17 cellular contexts compared by ENCODE assay signal in the genomic region with DNA sequence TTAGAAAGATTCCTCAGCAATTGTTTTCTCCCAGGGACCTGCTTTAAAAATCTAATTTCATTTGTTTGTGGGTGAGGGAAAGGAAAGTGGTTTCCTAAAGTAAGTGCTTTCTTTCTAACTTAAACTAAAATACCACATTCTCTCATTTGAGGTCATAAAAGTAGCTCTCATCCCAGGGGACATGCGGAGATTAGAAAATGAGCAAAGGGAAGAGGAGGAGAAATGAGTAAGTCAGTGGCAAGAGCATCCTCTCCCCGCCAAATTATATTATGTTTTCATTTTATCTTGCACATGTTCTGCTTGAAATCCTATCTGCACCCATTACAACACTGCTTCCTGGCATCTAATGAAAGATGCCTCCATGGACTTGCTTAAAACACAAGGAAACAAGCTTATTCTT.
DNase-seq lines count a peak whose midpoint lies in the region; ATAC-seq and TF ChIP-seq lines count a peak whose summit lies in the region.
"Had no signal": no experiment of that assay in that cellular context is flagged by ENCODE, and none has a peak within 500 bp of the region (broad histone marks: within the 10 kb centered on the region; RNA-seq: fewer than 3 reads in every experiment).

No MANE protein-coding gene starts in this region.

- no peaks in the 10 kb centered on the region for H3K36me3 ChIP-seq in testis (ENCODE audit: low read depth, missing control alignments)

- peaks cover 18% of the 10 kb centered on the region for H3K9me3 Mint-ChIP-seq in chondrocyte (ENCODE audit: low read depth)
- H3K9me3 Mint-ChIP-seq: activated T-helper 1 cell treated with anti-CD3 and anti-CD28 coated beads, Interleukin-12 subunit alpha, Interleukin-12 subunit beta, Interleukin-2, Interleukin-4 antibody, amounts not matched to agents 30 ng/mL and 10 ng/mL and 1 ng/mL, durations not matched to agents 14 hours and 24 hours and 36 hours had no signal

- no peak overlapping the region for H3K4me3 ChIP-seq in testis

- H3K36me3 Mint-ChIP-seq in chondrocyte (ENCODE audit: low read depth): peaks cover 5% of the 10 kb centered on the region

- no peaks in the 10 kb centered on the region for H3K9me3 ChIP-seq in testis

- peak; percentile 79 for ATAC-seq in left ventricle myocardium superior
- ATAC-seq: activated naive CD8-positive, alpha-beta T cell treated with anti-CD3 and anti-CD28 coated beads, Interleukin-2, amount 50 U/mL, for 24 hours had no signal

- H3K27me3 Mint-ChIP-seq in chondrocyte (ENCODE audit: low read depth): no peaks in the 10 kb centered on the region
- H3K27me3 Mint-ChIP-seq: activated naive CD8-positive, alpha-beta T cell treated with anti-CD3 and anti-CD28 coated beads, Interleukin-2, amount 50 U/mL, for 24 hours had no signal

- 70 to 72% methylated on average over 2 of the region's 2 CpGs for WGBS in testis, 2 donors

- no peak overlapping the region for H3K27ac ChIP-seq in testis

- peak overlapping the region; percentile 89 for H3K27ac Mint-ChIP-seq in chondrocyte (ENCODE audit: unreplicated experiment)
- H3K27ac Mint-ChIP-seq: activated naive CD8-positive, alpha-beta T cell treated with anti-CD3 and anti-CD28 coated beads, Interleukin-2, amount 50 U/mL, for 24 hours; activated T-helper 1 cell treated with anti-CD3 and anti-CD28 coated beads, Interleukin-12 subunit alpha, Interleukin-12 subunit beta, Interleukin-2, Interleukin-4 antibody, amounts not matched to agents 30 ng/mL and 10 ng/mL and 1 ng/mL, durations not matched to agents 14 hours and 24 hours and 36 hours had no signal

- no peak for TF ChIP-seq POLR2A in testis (IDR thresholded peaks at IDR 0.05)

- peak; percentile 55 for DNase-seq in GM04503 (ENCODE audit: low read depth)
- no peak for DNase-seq in chondrocyte (ENCODE audit: low spot score)
- no peak for DNase-seq in left ventricle myocardium superior
- peak; percentile 92 for DNase-seq in stromal cell of bone marrow (ENCODE audit: low read depth)
- no peak for DNase-seq in islet precursor cell
- no peak for DNase-seq in stimulated activated CD4-positive, alpha-beta T cell treated with anti-CD3 and anti-CD28 coated beads, Interleukin-12 subunit alpha, Interleukin-12 subunit beta, amount 100 ng/mL, for 4 hours
- no peak for DNase-seq in testis
- no peak for DNase-seq in NCI-H510A treated with DMSO at 0.1 percent for 48 hours (lab: John Stamatoyannopoulos, UW)
- DNase-seq: activated naive CD8-positive, alpha-beta T cell treated with anti-CD3 and anti-CD28 coated beads, Interleukin-2, amount 50 U/mL, for 24 hours; cortex of kidney; DMS79; erythroblast; GOT3; NCI-H2081; NCI-H69; substantia nigra had no signal

- H3K4me1 ChIP-seq in testis: no peaks in the 10 kb centered on the region

- H3K4me1 Mint-ChIP-seq in chondrocyte (ENCODE audit: low read depth): peaks cover 43% of the 10 kb centered on the region
- H3K4me1 Mint-ChIP-seq: activated naive CD8-positive, alpha-beta T cell treated with anti-CD3 and anti-CD28 coated beads, Interleukin-2, amount 50 U/mL, for 24 hours had no signal

- TF ChIP-seq CTCF in chondrocyte (IDR thresholded peaks at IDR 0.05) (no peak), testis (IDR thresholded peaks at IDR 0.05) (no peak)

- intact Hi-C loops in left ventricle myocardium superior (cut with micrococcal nuclease) (no loop called here), testis (cut with DNase I; ENCODE audit: low total_unique reads) (no loop called here)

- H3K4me3 Mint-ChIP-seq in chondrocyte (ENCODE audit: unreplicated experiment): no peak overlapping the region
- H3K4me3 Mint-ChIP-seq: activated naive CD8-positive, alpha-beta T cell treated with anti-CD3 and anti-CD28 coated beads, Interleukin-2, amount 50 U/mL, for 24 hours; activated T-helper 1 cell treated with anti-CD3 and anti-CD28 coated beads, Interleukin-12 subunit alpha, Interleukin-12 subunit beta, Interleukin-2, Interleukin-4 antibody, amounts not matched to agents 30 ng/mL and 10 ng/mL and 1 ng/mL, durations not matched to agents 14 hours and 24 hours and 36 hours had no signal

- H3K27me3 ChIP-seq in testis: no peaks in the 10 kb centered on the region

Comparison
In these comparisons a context has a peak if more than half of its experiments do, and no peak if none do; other contexts are left out.
1. DNase-seq: peak in GM04503 (single experiment) and stromal cell of bone marrow (single experiment); none in chondrocyte (single experiment), left ventricle myocardium superior (single experiment), islet precursor cell (single experiment), stimulated activated CD4-positive, alpha-beta T cell treated with anti-CD3 and anti-CD28 coated beads, Interleukin-12 subunit alpha, Interleukin-12 subunit beta, amount 100 ng/mL, for 4 hours (single experiment), testis (single experiment) and NCI-H510A treated with DMSO at 0.1 percent for 48 hours (single experiment).